In the genomic region with DNA sequence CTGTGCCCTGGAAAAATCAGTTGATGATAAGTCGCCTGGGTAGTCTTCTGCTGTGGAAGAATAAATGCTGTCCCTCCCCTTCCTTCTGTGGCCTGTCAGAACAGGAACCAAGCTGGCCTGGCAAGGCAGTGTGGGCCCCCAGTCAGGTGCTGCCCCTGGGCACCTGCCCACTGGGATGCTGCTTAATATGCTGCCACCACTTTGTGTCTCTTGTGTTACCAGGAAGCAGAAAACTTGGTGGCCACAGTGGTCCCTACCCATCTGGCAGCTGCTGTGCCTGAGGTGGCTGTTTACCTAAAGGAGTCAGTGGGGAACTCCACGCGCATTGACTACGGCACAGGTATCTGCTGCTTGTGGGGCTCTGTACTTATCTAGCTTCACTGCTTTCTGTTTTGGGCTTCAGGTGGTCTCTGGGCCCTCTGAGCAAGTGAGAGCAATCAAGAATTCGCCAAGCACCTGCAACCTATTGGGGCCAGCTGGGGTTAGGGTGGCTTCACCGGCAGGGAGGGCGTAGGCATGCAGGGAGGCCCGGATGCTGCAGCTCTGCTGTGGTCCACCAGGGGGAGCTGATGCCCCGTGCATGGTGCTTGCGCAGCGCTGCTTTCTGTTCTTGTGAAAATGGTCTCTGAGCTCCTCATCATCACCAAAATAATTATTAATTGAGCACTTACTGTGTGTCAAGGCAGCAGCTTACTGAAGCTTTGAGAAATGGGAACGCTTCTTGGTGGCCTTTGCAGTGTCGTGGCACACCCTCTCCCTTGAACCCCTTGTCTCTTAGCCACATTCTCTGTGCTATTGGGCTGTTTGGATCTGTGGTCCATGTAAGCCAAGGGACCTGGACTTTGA, we compare ENCODE assay signal across 8 cellular contexts.
DNase-seq lines count a peak whose midpoint lies in the region; ATAC-seq and TF ChIP-seq lines count a peak whose summit lies in the region.

No MANE protein-coding gene starts in this region.

- no peak overlapping the region for H3K4me3 ChIP-seq in cardiac fibroblast (replicated peaks in 1 of 2; ENCODE audit: low read depth in 2 of 2, low read length in 2 of 2)

- ATAC-seq in GM19395 (IDR thresholded peaks at IDR 0.05; ENCODE audit: unreplicated experiment) (peak; percentile 76), HG03095 (IDR thresholded peaks at IDR 0.05; ENCODE audit: unreplicated experiment) (no peak)

- DNase-seq in AML-193 (lab: John Stamatoyannopoulos, UW) (peak; percentile 34 to 35), NCI-H1694 treated with DMSO at 0.1 percent for 48 hours (lab: John Stamatoyannopoulos, UW) (peak; percentile 42), cardiac fibroblast (ENCODE audit: low read depth in 2 of 2) (peak; percentile 73 to 76), left kidney (ENCODE audit: low read depth, low spot score) (peak; percentile 83)
- DNase-seq in activated CD4-positive, CD25-positive, alpha-beta regulatory T cell treated with anti-CD3 and anti-CD28 coated beads, Interleukin-2, amount 50 U/mL, for 72 hours: peak; percentile 87
- DNase-seq in stimulated activated CD4-positive, alpha-beta T cell treated with anti-CD3 and anti-CD28 coated beads, Interleukin-4, amount 100 ng/mL, for 24 hours: peak; percentile 88

- peak; percentile 99 for TF ChIP-seq CTCF in cardiac fibroblast (IDR thresholded peaks at IDR 0.05; ENCODE audit: low read depth, low read length)

Comparison
In these comparisons a context has a peak if more than half of its experiments do, and no peak if none do; other contexts are left out.
1. DNase-seq: peak in every context shown above with its lines; median percentile 88 in stimulated activated CD4-positive, alpha-beta T cell treated with anti-CD3 and anti-CD28 coated beads, Interleukin-4, amount 100 ng/mL, for 24 hours; 87 in activated CD4-positive, CD25-positive, alpha-beta regulatory T cell treated with anti-CD3 and anti-CD28 coated beads, Interleukin-2, amount 50 U/mL, for 72 hours; 83 in left kidney; 74 in cardiac fibroblast; 42 in NCI-H1694 treated with DMSO at 0.1 percent for 48 hours; 34 in AML-193.